24 cellular contexts compared by ENCODE assay signal in genomic region chr14:49654511-49654910, GRCh38.
"Had no signal": no experiment of that assay in that cellular context is flagged by ENCODE, and none has a peak within 500 bp of the region (broad histone marks: within the 10 kb centered on the region; RNA-seq: fewer than 3 reads in every experiment).

No MANE protein-coding gene starts in this region.

- H3K36me3 ChIP-seq: colonic mucosa, esophagus squamous epithelium, ovary, sigmoid colon, thoracic aorta, tibial nerve, upper lobe of left lung had no signal

- FAIRE-seq: keratinocyte, urothelium cell line had no signal

- H3K9me3 ChIP-seq: colonic mucosa, esophagus squamous epithelium, ovary, sigmoid colon, spleen, thoracic aorta, tibial nerve, upper lobe of left lung had no signal

- H3K27me3 ChIP-seq: colonic mucosa, esophagus squamous epithelium, ovary, sigmoid colon, spleen, tibial nerve, upper lobe of left lung had no signal

- H3K27ac ChIP-seq: colonic mucosa, esophagus squamous epithelium, ovary, sigmoid colon, spleen, thoracic aorta, tibial nerve, upper lobe of left lung had no signal

- DNase-seq: colonic mucosa; dermis blood vessel endothelial cell; effector memory CD4-positive, alpha-beta T cell; erythroblast; esophagus squamous epithelium; foreskin melanocyte; hypothalamus; immature natural killer cell; natural killer cell; occipital lobe; ovary; sigmoid colon; spleen; stimulated activated CD4-positive, alpha-beta T cell treated with anti-CD3 and anti-CD28 coated beads, Interleukin-4, amount 100 ng/mL, for 4 hours; stimulated activated naive CD8-positive, alpha-beta T cell treated with anti-CD3 and anti-CD28 coated beads, Interleukin-15, Interleukin-2, amounts not matched to agents 100 U/mL and 50 U/mL, for 24 hours; substantia nigra; upper lobe of left lung had no signal

- ATAC-seq: left lobe of liver; natural killer cell; stimulated activated memory B cell treated with anti-CD40 and anti-IgM and Interleukin-4, amounts not matched to agents 10 μg/mL and 1 μg/mL and 100 μg/mL, for 72 hours; stimulated activated naive CD8-positive, alpha-beta T cell treated with anti-CD3 and anti-CD28 coated beads, Interleukin-15, Interleukin-2, amounts not matched to agents 100 U/mL and 50 U/mL, for 24 hours had no signal

- H3K4me1 ChIP-seq: colonic mucosa, sigmoid colon, spleen, tibial nerve, upper lobe of left lung had no signal

- H3K4me3 ChIP-seq: colonic mucosa, esophagus squamous epithelium, lung, ovary, sigmoid colon, spleen, thoracic aorta, tibial nerve, upper lobe of left lung had no signal
